Comparison of ENCODE assay signal across 19 cellular contexts in the genomic region with DNA sequence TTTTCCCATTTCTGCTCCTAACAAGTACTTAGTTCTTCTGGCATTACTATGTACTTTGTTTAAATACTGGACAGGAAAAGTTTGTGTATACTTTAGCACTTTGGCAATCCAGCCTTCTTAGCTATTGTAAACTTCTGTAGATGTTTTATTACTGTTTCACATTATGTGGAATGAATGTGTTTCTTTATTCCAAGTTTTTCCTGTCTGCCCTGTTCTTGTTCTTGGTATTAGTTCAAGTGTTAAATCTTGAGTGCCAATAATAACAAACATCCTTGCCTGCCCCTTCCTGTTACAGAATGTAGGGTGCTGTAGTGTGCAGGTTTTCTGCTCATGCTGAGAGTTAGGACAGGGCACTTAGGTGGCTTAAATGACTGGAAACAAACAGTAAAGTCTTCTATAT.
DNase-seq lines count a peak whose midpoint lies in the region; ATAC-seq and TF ChIP-seq lines count a peak whose summit lies in the region.
"Had no signal": no experiment of that assay in that cellular context is flagged by ENCODE, and none has a peak within 500 bp of the region (broad histone marks: within the 10 kb centered on the region; RNA-seq: fewer than 3 reads in every experiment).

No MANE protein-coding gene starts in this region.

- peak; percentile 75 for ATAC-seq in RWPE2 (ENCODE audit: low read depth)
- ATAC-seq in stimulated activated naive CD8-positive, alpha-beta T cell treated with anti-CD3 and anti-CD28 coated beads, Interleukin-15, Interleukin-2, amounts not matched to agents 100 U/mL and 50 U/mL, for 24 hours, result no peak
- ATAC-seq: effector memory CD8-positive, alpha-beta T cell; HCT116; naive thymus-derived CD4-positive, alpha-beta T cell; psoas muscle had no signal

- H3K4me1 ChIP-seq in RWPE2 (ENCODE audit: insufficient read depth, poor library complexity, severe bottlenecking), result peaks cover 59% of the 10 kb centered on the region

- no peaks in the 10 kb centered on the region for H3K27me3 ChIP-seq in RWPE2 (ENCODE audit: insufficient read depth, poor library complexity, severe bottlenecking)
- H3K27me3 ChIP-seq: BE2C, cardiac muscle cell had no signal

- no peak overlapping the region for H3K4me3 ChIP-seq in RWPE2 (ENCODE audit: severe bottlenecking)
- H3K4me3 ChIP-seq in epithelial cell of esophagus (ENCODE audit: low read length), result peak overlapping the region; percentile 69
- H3K4me3 ChIP-seq in skin epidermis, result no peak overlapping the region
- H3K4me3 ChIP-seq: cardiac muscle cell, psoas muscle had no signal

- no peaks in the 10 kb centered on the region for H3K9me3 ChIP-seq in RWPE2 (ENCODE audit: severe bottlenecking)
- H3K9me3 ChIP-seq: BE2C, psoas muscle had no signal

- H3K36me3 ChIP-seq in RWPE2 (ENCODE audit: low read depth), result peaks cover 16% of the 10 kb centered on the region; the same call in 1 of the 2 replicates
- H3K36me3 ChIP-seq: cardiac muscle cell had no signal

- TF ChIP-seq CTCF in RWPE2 (IDR thresholded peaks at IDR 0.05; ENCODE audit: poor library complexity, severe bottlenecking), result no peak
- no peak for TF ChIP-seq CTCF in epithelial cell of esophagus (IDR thresholded peaks at IDR 0.05; ENCODE audit: insufficient read depth, low read depth, low read length, missing control alignments)

- DNase-seq in RWPE2 (ENCODE audit: low spot score) (no peak), epithelial cell of esophagus (ENCODE audit: low read depth) (peak; percentile 69), iris pigment epithelial cell (ENCODE audit: low read depth) (peak; percentile 16), NCI-H1694 (lab: John Stamatoyannopoulos, UW) (no peak), NCI-H2029 (lab: John Stamatoyannopoulos, UW) (no peak)
- no peak for DNase-seq in stimulated activated naive CD8-positive, alpha-beta T cell treated with anti-CD3 and anti-CD28 coated beads, Interleukin-15, Interleukin-2, amounts not matched to agents 100 U/mL and 50 U/mL, for 24 hours
- DNase-seq: activated CD8-positive, alpha-beta memory T cell treated with anti-CD3 and anti-CD28 coated beads, Interleukin-2, amount 50 U/mL, for 48 hours; activated naive CD4-positive, alpha-beta T cell treated with Interleukin-2 at 50 U/mL for 16 hours; BE2C; effector memory CD8-positive, alpha-beta T cell; hypothalamus; naive thymus-derived CD4-positive, alpha-beta T cell; NCI-H1048; psoas muscle; SHP77 treated with DMSO at 0.1 percent for 48 hours; substantia nigra had no signal

- H3K27ac ChIP-seq in RWPE2 (ENCODE audit: poor library complexity, severe bottlenecking), result peak overlapping the region; percentile 58
- peak overlapping the region in 13 of 21 experiments; percentile 3 to 73 (median 39) for H3K27ac ChIP-seq in skin epidermis
- H3K27ac ChIP-seq: cardiac muscle cell, psoas muscle had no signal

Comparison
In these comparisons a context has a peak if more than half of its experiments do, and no peak if none do; other contexts are left out.
1. DNase-seq: peak in epithelial cell of esophagus (single experiment) and iris pigment epithelial cell (single experiment); none in RWPE2 (single experiment), stimulated activated naive CD8-positive, alpha-beta T cell treated with anti-CD3 and anti-CD28 coated beads, Interleukin-15, Interleukin-2, amounts not matched to agents 100 U/mL and 50 U/mL, for 24 hours (single experiment), NCI-H1694 (single experiment) and NCI-H2029 (single experiment).